In genomic region chr7:74173866-74174605, GRCh38 we compare ENCODE assay signal across 8 cellular contexts. TPM values are rescaled to one million over a fixed set of nuclear protein-coding genes. Genes with fewer than 3 reads are reported as not detected.
DNase-seq lines count a peak whose midpoint lies in the region; FAIRE-seq and TF ChIP-seq lines count a peak whose summit lies in the region.

EIF4H (plus strand) TSS chr7:74174356; CDS start chr7:74174384, 28 bp downstream.

- peak within 1 kb of the TSS; percentile 97 for H3K18ac ChIP-seq in neuronal stem cell (ENCODE audit: low read length)

- H3K14ac ChIP-seq in neuronal stem cell (ENCODE audit: low read length) = peak within 1 kb of the TSS; percentile 83

- no peak for TF ChIP-seq CTCF in HFF-Myc (IDR thresholded peaks at IDR 0.05; ENCODE audit: low read depth, low read length, missing control alignments)

- peak within 1 kb of the TSS; percentile 99 for H3K9ac ChIP-seq in neuronal stem cell (ENCODE audit: low read depth, low read length, poor library complexity)
- H3K9ac ChIP-seq in subcutaneous abdominal adipose tissue (ENCODE audit: low read length in 5 of 5) = peak within 1 kb of the TSS; percentile 81 to 98 (median 97)

- peak within 1 kb of the TSS; percentile 89 for H3K4me2 ChIP-seq in neuronal stem cell (ENCODE audit: insufficient read depth, low read length, poor library complexity, severe bottlenecking)

- H2BK5ac ChIP-seq in neuronal stem cell (ENCODE audit: low read length) = peak within 1 kb of the TSS; percentile 89

- peaks cover 2% of the 10 kb centered on the region for H3K79me1 ChIP-seq in neuronal stem cell (ENCODE audit: low read depth, low read length)

- peak within 1 kb of the TSS; percentile 89 for H4K91ac ChIP-seq in neuronal stem cell (ENCODE audit: low read depth, low read length, poor library complexity)

- DNase-seq in GM04503 (ENCODE audit: low read depth) = peak; percentile 61
- DNase-seq in HFF-Myc (ENCODE audit: extremely low read depth, low read depth) = peak; percentile 72
- peak; percentile 94 for DNase-seq in NAMALWA (ENCODE audit: low spot score)
- peak; percentile 94 for DNase-seq in SK-MEL-5 (ENCODE audit: low read depth, low spot score)
- peak; percentile 96 for DNase-seq in activated naive CD4-positive, alpha-beta T cell treated with Interleukin-2 at 50 U/mL for 16 hours
- DNase-seq in frontal cortex (ENCODE audit: low spot score in 2 of 2) = peak; percentile 94 to 95
- peak; percentile 93 for DNase-seq in neuronal stem cell (ENCODE audit: low spot score)

- H3K27me3 ChIP-seq in neuronal stem cell (ENCODE audit: control insufficient read depth in 3 of 3, insufficient read depth in 3 of 3, low read depth in 1 of 3, low read length in 3 of 3) = no peaks in the 10 kb centered on the region
- H3K27me3 ChIP-seq in subcutaneous abdominal adipose tissue (ENCODE audit: control insufficient read depth in 5 of 5, insufficient read depth in 4 of 5, low read length in 5 of 5) = no peaks in the 10 kb centered on the region

- no CpG with 5 or more reads among the region's 95 CpGs for WGBS in neuronal stem cell (ENCODE audit: extremely low coverage in 2 of 2, insufficient read length in 2 of 2, insufficient replicate concordance in 1 of 2), 2 donors

- peak within 1 kb of the TSS; percentile 97 for H3K4me3 ChIP-seq in HFF-Myc (replicated peaks; ENCODE audit: low read depth, low read length)
- H3K4me3 ChIP-seq in neuronal stem cell (ENCODE audit: low read length in 2 of 2) = peak within 1 kb of the TSS; percentile 88 to 100
- peak within 1 kb of the TSS; percentile 75 to 95 (median 91) for H3K4me3 ChIP-seq in subcutaneous abdominal adipose tissue (ENCODE audit: low read depth in 1 of 5, low read length in 5 of 5)

- H3K4ac ChIP-seq in neuronal stem cell (ENCODE audit: low read length) = peak within 1 kb of the TSS; percentile 84

- H4K8ac ChIP-seq in neuronal stem cell (ENCODE audit: low read depth, low read length) = no peak within 1 kb of the TSS

- no peak within 1 kb of the TSS for H2BK15ac ChIP-seq in neuronal stem cell (ENCODE audit: low read length)

- H3K9me3 ChIP-seq in neuronal stem cell (replicated peaks in 1 of 2; ENCODE audit: control insufficient read depth in 2 of 2, insufficient read depth in 1 of 2, low read depth in 1 of 2, low read length in 2 of 2) (no peaks in the 10 kb centered on the region), subcutaneous abdominal adipose tissue (ENCODE audit: control insufficient read depth in 5 of 5, low read length in 5 of 5) (no peaks in the 10 kb centered on the region)

- in situ Hi-C loops in SK-MEL-5 (cut with HindIII; ENCODE audit: low pct_unique_long_range_greater_than_20kb, low sequenced_read_pairs) = no loop called here

- peak within 1 kb of the TSS; percentile 97 for H2AFZ ChIP-seq in neuronal stem cell (ENCODE audit: low read length)

- H3K23ac ChIP-seq in neuronal stem cell (ENCODE audit: low read depth, low read length, poor library complexity) = peak within 1 kb of the TSS; percentile 96

- H3K4me1 ChIP-seq in neuronal stem cell (ENCODE audit: control insufficient read depth in 2 of 2, insufficient read depth in 1 of 2, low read depth in 1 of 2, low read length in 2 of 2) (peaks cover 6 to 21% of the 10 kb centered on the region in 2 donors), subcutaneous abdominal adipose tissue (ENCODE audit: control insufficient read depth in 5 of 5, insufficient read depth in 5 of 5, low read length in 5 of 5) (peaks cover 6 to 57% (median 52%) of the 10 kb centered on the region in 5 donors)

- peak within 1 kb of the TSS; percentile 58 for H3K27ac ChIP-seq in neuronal stem cell (replicated peaks; ENCODE audit: low read length)
- H3K27ac ChIP-seq in subcutaneous abdominal adipose tissue (ENCODE audit: low read depth, low read length) = peak within 1 kb of the TSS; percentile 85

- FAIRE-seq in frontal cortex (lab: Jason Lieb, UNC) = no peak

- H2BK120ac ChIP-seq in neuronal stem cell (ENCODE audit: low read depth, low read length) = no peak within 1 kb of the TSS

- H3K36me3 ChIP-seq in neuronal stem cell (replicated peaks in 1 of 2; ENCODE audit: control insufficient read depth in 2 of 2, insufficient read depth in 2 of 2, low read length in 2 of 2) = peaks cover 2 to 36% of the 10 kb centered on the region in 2 donors
- H3K36me3 ChIP-seq in subcutaneous abdominal adipose tissue (ENCODE audit: control insufficient read depth in 5 of 5, insufficient read depth in 5 of 5, low read length in 5 of 5) = peaks cover 0 to 8% (median 2%) of the 10 kb centered on the region in 5 donors

- peak within 1 kb of the TSS; percentile 83 for H2AK5ac ChIP-seq in neuronal stem cell (ENCODE audit: low read depth, low read length)

- H2BK12ac ChIP-seq in neuronal stem cell (ENCODE audit: low read length) = no peak within 1 kb of the TSS

RNA-seq across cellular contexts. Expression of gene EIF4H, which starts in this region (rescaled TPM):
- 326 and 351 TPM in 2 replicates for total RNA-seq in SK-MEL-5 (2014; rRNA removed; shearing (Covaris generic))
- polyA plus RNA-seq in SK-MEL-5 (2015; cell fraction: cytosol; rRNA removed) = 323 and 367 TPM in 2 replicates
- 130 and 160 TPM in 2 replicates for polyA plus RNA-seq in SK-MEL-5 (2015; cell fraction: nucleus; rRNA removed)
- total RNA-seq in frontal cortex = 132 TPM
- 230 TPM for polyA plus RNA-seq in neuronal stem cell (2013, experiment 1 of 2)
- 234 TPM for polyA plus RNA-seq in neuronal stem cell (2013, experiment 2 of 2)

Comparison
In these comparisons a context has a peak if more than half of its experiments do, and no peak if none do; other contexts are left out.
1. Peak in every context shown above with its lines: DNase-seq, H3K4me3 ChIP-seq and H3K27ac ChIP-seq.